ENCODE assay signal across 21 cellular contexts in the genomic region with DNA sequence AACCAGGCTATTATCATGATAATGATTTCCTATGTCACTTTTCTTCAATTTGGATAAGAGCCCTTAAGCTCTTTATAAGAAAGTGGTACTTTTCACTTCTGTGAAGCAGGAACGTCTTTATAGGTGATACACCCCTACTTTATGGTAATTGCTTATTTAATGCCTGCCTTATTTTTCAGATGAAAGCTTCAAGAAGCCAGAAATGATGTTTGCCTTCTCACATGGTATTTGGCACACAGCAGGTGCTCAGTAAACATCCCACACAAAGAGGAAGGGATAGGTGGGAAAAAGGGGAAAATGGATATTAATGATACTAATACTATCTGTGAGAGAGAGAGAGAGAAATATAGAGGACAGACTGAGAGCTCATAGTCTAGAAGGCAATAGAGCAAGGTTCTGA. TPM values are rescaled to one million over a fixed set of nuclear protein-coding genes. Genes with fewer than 3 reads are reported as not detected.
A peak's percentile ranks its signal among the peaks of the same experiment; 100 is the strongest.
DNase-seq lines count a peak whose midpoint lies in the region; ATAC-seq and TF ChIP-seq lines count a peak whose summit lies in the region.
"Had no signal": no experiment of that assay in that cellular context is flagged by ENCODE, and none has a peak within 500 bp of the region (broad histone marks: within the 10 kb centered on the region; RNA-seq: fewer than 3 reads in every experiment).

No MANE protein-coding gene starts in this region.

- H2AFZ ChIP-seq in neural cell (ENCODE audit: low read depth, low read length) = no peak overlapping the region
- H2AFZ ChIP-seq: GM23338 had no signal

- ATAC-seq in activated T-cell treated with anti-CD3 and anti-CD28 coated beads, Interleukin-2, amount 50 U/mL, for 4 hours = no peak
- ATAC-seq in GM19455 (IDR thresholded peaks at IDR 0.05; ENCODE audit: unreplicated experiment) = no peak
- ATAC-seq: CD8-positive, alpha-beta T cell; GM12878 had no signal

- H3K27me3 Mint-ChIP-seq in activated naive CD4-positive, alpha-beta T cell treated with anti-CD3 and anti-CD28 coated beads, Interleukin-2, amount 10 ng/mL, durations not matched to agents 7 days and 5 days = no peaks in the 10 kb centered on the region
- peaks cover 19% of the 10 kb centered on the region for H3K27me3 Mint-ChIP-seq in activated T-cell treated with anti-CD3 and anti-CD28 coated beads, Interleukin-2, amount 50 U/mL, for 4 hours (ENCODE audit: low read depth)

- CTCF ChIA-PET in activated naive CD4-positive, alpha-beta T cell treated with anti-CD3 and anti-CD28 coated beads, Interleukin-2, amount 10 ng/mL, durations not matched to agents 7 days and 5 days (lab: Charles Lee) = no interaction called here

- no peak overlapping the region for H3K4me3 ChIP-seq in neural cell (ENCODE audit: low read length)
- H3K4me3 ChIP-seq: BLaER1, GM12878, GM23338, HAP-1 had no signal

- H3K4me1 Mint-ChIP-seq in activated naive CD4-positive, alpha-beta T cell treated with anti-CD3 and anti-CD28 coated beads, Interleukin-2, amount 10 ng/mL, durations not matched to agents 7 days and 5 days = no peaks in the 10 kb centered on the region
- no peaks in the 10 kb centered on the region for H3K4me1 Mint-ChIP-seq in activated T-cell treated with anti-CD3 and anti-CD28 coated beads, Interleukin-2, amount 50 U/mL, for 4 hours (ENCODE audit: low read depth)
- H3K4me1 Mint-ChIP-seq: B cell; CD4-positive, CD25-positive, alpha-beta regulatory T cell had no signal

- no peak overlapping the region for H3K4me2 ChIP-seq in neural cell (ENCODE audit: low read length)
- H3K4me2 ChIP-seq: BLaER1, GM23338 had no signal

- peak; percentile 72 for TF ChIP-seq EP300 in neural cell (conservative IDR thresholded peaks at IDR 0.05; ENCODE audit: poor library complexity, severe bottlenecking)

- H3K9me3 ChIP-seq in neural cell (ENCODE audit: low read length) = no peaks in the 10 kb centered on the region
- H3K9me3 ChIP-seq: BLaER1, Caco-2, HAP-1 had no signal

- H3K36me3 Mint-ChIP-seq in activated naive CD4-positive, alpha-beta T cell treated with anti-CD3 and anti-CD28 coated beads, Interleukin-2, amount 10 ng/mL, durations not matched to agents 7 days and 5 days = no peaks in the 10 kb centered on the region
- H3K36me3 Mint-ChIP-seq in activated T-cell treated with anti-CD3 and anti-CD28 coated beads, Interleukin-2, amount 50 U/mL, for 4 hours (ENCODE audit: insufficient read depth) = no peaks in the 10 kb centered on the region
- H3K36me3 Mint-ChIP-seq: CD4-positive, CD25-positive, alpha-beta regulatory T cell; CD8-positive, alpha-beta T cell had no signal

- TF ChIP-seq CTCF in neural cell (IDR thresholded peaks at IDR 0.05; ENCODE audit: poor library complexity, severe bottlenecking) = no peak

- no peak overlapping the region for H3K4me3 Mint-ChIP-seq in activated naive CD4-positive, alpha-beta T cell treated with anti-CD3 and anti-CD28 coated beads, Interleukin-2, amount 10 ng/mL, durations not matched to agents 7 days and 5 days
- H3K4me3 Mint-ChIP-seq in activated T-cell treated with anti-CD3 and anti-CD28 coated beads, Interleukin-2, amount 50 U/mL, for 4 hours = no peak overlapping the region
- H3K4me3 Mint-ChIP-seq: B cell; CD4-positive, CD25-positive, alpha-beta regulatory T cell; CD8-positive, alpha-beta T cell; GM23338; HFFc6 had no signal

- H3K27ac Mint-ChIP-seq in activated naive CD4-positive, alpha-beta T cell treated with anti-CD3 and anti-CD28 coated beads, Interleukin-2, amount 10 ng/mL, durations not matched to agents 7 days and 5 days = peak overlapping the region; percentile 60
- H3K27ac Mint-ChIP-seq: B cell; CD8-positive, alpha-beta T cell; GM23338; HFFc6 had no signal

- no peaks in the 10 kb centered on the region for H3F3A ChIP-seq in neural cell (ENCODE audit: insufficient read depth, low read length, poor library complexity, severe bottlenecking)

- no peaks in the 10 kb centered on the region for H3K27me3 ChIP-seq in neural cell (ENCODE audit: insufficient read depth, low read depth, low read length)
- H3K27me3 ChIP-seq: BLaER1 had no signal

- no peaks in the 10 kb centered on the region for H3K9me3 Mint-ChIP-seq in activated naive CD4-positive, alpha-beta T cell treated with anti-CD3 and anti-CD28 coated beads, Interleukin-2, amount 10 ng/mL, durations not matched to agents 7 days and 5 days
- no peaks in the 10 kb centered on the region for H3K9me3 Mint-ChIP-seq in activated T-cell treated with anti-CD3 and anti-CD28 coated beads, Interleukin-2, amount 50 U/mL, for 4 hours
- H3K9me3 Mint-ChIP-seq: CD8-positive, alpha-beta T cell; GM23338; HFFc6 had no signal

- DNase-seq in activated naive CD4-positive, alpha-beta T cell treated with anti-CD3 and anti-CD28 coated beads, Interleukin-2, amount 10 ng/mL, durations not matched to agents 7 days and 5 days = no peak
- DNase-seq in activated naive CD4-positive, alpha-beta T cell (lab: John Stamatoyannopoulos, UW) = no peak
- peak; percentile 57 for DNase-seq in NCI-H2227 (lab: John Stamatoyannopoulos, UW; ENCODE audit: unreplicated experiment)
- peak; percentile 65 for DNase-seq in NCI-H748 (lab: John Stamatoyannopoulos, UW; ENCODE audit: unreplicated experiment)
- no peak for DNase-seq in activated T-cell treated with anti-CD3 and anti-CD28 coated beads, Interleukin-2, amount 50 U/mL, for 4 hours
- no peak for DNase-seq in nucleus accumbens (lab: John Stamatoyannopoulos, UW)
- DNase-seq: Caco-2; CD4-positive, CD25-positive, alpha-beta regulatory T cell; CD8-positive, alpha-beta T cell; DMS153; DND-41; GDM1; HFFc6 had no signal

- no peaks in the 10 kb centered on the region for H3K79me2 ChIP-seq in neural cell (replicated peaks; ENCODE audit: insufficient read depth, low read length)

- peak overlapping the region; percentile 71 for H3K27ac ChIP-seq in neural cell (ENCODE audit: low read length)
- H3K27ac ChIP-seq: BLaER1, C4-2B had no signal

- no peaks in the 10 kb centered on the region for H4K20me1 ChIP-seq in neural cell (ENCODE audit: insufficient read depth)
- H4K20me1 ChIP-seq: BLaER1 had no signal

- no peaks in the 10 kb centered on the region for H3K36me3 ChIP-seq in neural cell (ENCODE audit: insufficient read depth, low read length)
- H3K36me3 ChIP-seq: BLaER1, HAP-1 had no signal

- H3K9ac ChIP-seq in neural cell (ENCODE audit: low read length) = no peak overlapping the region
- H3K9ac ChIP-seq: BLaER1 had no signal

- TF ChIP-seq RAD21 in neural cell (conservative IDR thresholded peaks at IDR 0.05) = no peak

- no peaks in the 10 kb centered on the region for H3K9me2 ChIP-seq in neural cell (ENCODE audit: insufficient read depth, low read length)

TF ChIP-seq in neural cell, 6 proteins besides CTCF, POLR2A, EP300 and RAD21:
- TF ChIP-seq POLR2AphosphoS5 (IDR thresholded peaks at IDR 0.05) = peak; percentile 70
- TF ChIP-seq EZH2 (IDR thresholded peaks at IDR 0.05; ENCODE audit: borderline replicate concordance, insufficient read depth, low read length, poor library complexity, severe bottlenecking) = no peak
- no peak for TF ChIP-seq SMC3 (conservative IDR thresholded peaks at IDR 0.05; ENCODE audit: poor library complexity)
- TF ChIP-seq, protein P1, sequence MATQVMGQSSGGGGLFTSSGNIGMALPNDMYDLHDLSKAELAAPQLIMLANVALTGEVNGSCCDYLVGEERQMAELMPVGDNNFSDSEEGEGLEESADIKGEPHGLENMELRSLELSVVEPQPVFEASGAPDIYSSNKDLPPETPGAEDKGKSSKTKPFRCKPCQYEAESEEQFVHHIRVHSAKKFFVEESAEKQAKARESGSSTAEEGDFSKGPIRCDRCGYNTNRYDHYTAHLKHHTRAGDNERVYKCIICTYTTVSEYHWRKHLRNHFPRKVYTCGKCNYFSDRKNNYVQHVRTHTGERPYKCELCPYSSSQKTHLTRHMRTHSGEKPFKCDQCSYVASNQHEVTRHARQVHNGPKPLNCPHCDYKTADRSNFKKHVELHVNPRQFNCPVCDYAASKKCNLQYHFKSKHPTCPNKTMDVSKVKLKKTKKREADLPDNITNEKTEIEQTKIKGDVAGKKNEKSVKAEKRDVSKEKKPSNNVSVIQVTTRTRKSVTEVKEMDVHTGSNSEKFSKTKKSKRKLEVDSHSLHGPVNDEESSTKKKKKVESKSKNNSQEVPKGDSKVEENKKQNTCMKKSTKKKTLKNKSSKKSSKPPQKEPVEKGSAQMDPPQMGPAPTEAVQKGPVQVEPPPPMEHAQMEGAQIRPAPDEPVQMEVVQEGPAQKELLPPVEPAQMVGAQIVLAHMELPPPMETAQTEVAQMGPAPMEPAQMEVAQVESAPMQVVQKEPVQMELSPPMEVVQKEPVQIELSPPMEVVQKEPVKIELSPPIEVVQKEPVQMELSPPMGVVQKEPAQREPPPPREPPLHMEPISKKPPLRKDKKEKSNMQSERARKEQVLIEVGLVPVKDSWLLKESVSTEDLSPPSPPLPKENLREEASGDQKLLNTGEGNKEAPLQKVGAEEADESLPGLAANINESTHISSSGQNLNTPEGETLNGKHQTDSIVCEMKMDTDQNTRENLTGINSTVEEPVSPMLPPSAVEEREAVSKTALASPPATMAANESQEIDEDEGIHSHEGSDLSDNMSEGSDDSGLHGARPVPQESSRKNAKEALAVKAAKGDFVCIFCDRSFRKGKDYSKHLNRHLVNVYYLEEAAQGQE (IDR thresholded peaks at IDR 0.05; ENCODE audit: borderline replicate concordance) = peak; percentile 74

RNA-seq across cellular contexts. Expression of gene WASF3, which starts 29.0 kb away (rescaled TPM):
- 44.5 and 49.1 TPM in 2 replicates for polyA plus RNA-seq in neural cell
- 55.5 and 67.1 TPM in 2 replicates for polyA minus RNA-seq in neural cell
- under 1 TPM; 0.14 to 0.33 (median 0.26) TPM for total RNA-seq in activated T-cell treated with anti-CD3 and anti-CD28 coated beads, Interleukin-2, amount 50 U/mL, for 4 hours
- total RNA-seq: Caco-2; CD8-positive, alpha-beta T cell had no signal
- polyA plus RNA-seq: CD4-positive, CD25-positive, alpha-beta regulatory T cell had no signal

Comparison
In these comparisons a context has a peak if more than half of its experiments do, and no peak if none do; other contexts are left out.
1. DNase-seq: peak in NCI-H2227 (single experiment) and NCI-H748 (single experiment); none in activated naive CD4-positive, alpha-beta T cell treated with anti-CD3 and anti-CD28 coated beads, Interleukin-2, amount 10 ng/mL, durations not matched to agents 7 days and 5 days (single experiment), activated naive CD4-positive, alpha-beta T cell (0 of 4), activated T-cell treated with anti-CD3 and anti-CD28 coated beads, Interleukin-2, amount 50 U/mL, for 4 hours (single experiment) and nucleus accumbens (0 of 56).